8 cellular contexts compared by ENCODE assay signal in genomic region chr5:52948418-52949076, GRCh38. TPM values are rescaled to one million over a fixed set of nuclear protein-coding genes. Genes with fewer than 3 reads are reported as not detected.
DNase-seq lines count a peak whose midpoint lies in the region; ATAC-seq and TF ChIP-seq lines count a peak whose summit lies in the region.

No MANE protein-coding gene starts in this region.

- POLR2A ChIA-PET in CD4-positive, alpha-beta T cell (lab: Charles Lee), result interaction anchor here (0.5 to 1.4 kb wide), 6 partner anchors 10 to 161 kb away, joined by 3 to 4 read pairs (median 3); partner anchors contain the start of gene MOCS2

- no peak overlapping the region for H3K4me3 Mint-ChIP-seq in CD4-positive, alpha-beta T cell
- no peak overlapping the region for H3K4me3 Mint-ChIP-seq in mesothelial cell of epicardium

- TF ChIP-seq CTCF in CD4-positive, alpha-beta T cell (IDR thresholded peaks at IDR 0.05), result peak; percentile 75
- TF ChIP-seq CTCF in mesothelial cell of epicardium (IDR thresholded peaks at IDR 0.05; ENCODE audit: unreplicated experiment), result peak; percentile 52

- H3K9me3 Mint-ChIP-seq in CD4-positive, alpha-beta T cell, result no peaks in the 10 kb centered on the region
- H3K9me3 Mint-ChIP-seq in mesothelial cell of epicardium, result no peaks in the 10 kb centered on the region

- no peaks in the 10 kb centered on the region for H3K27me3 ChIP-seq in CD4-positive, alpha-beta T cell (ENCODE audit: control insufficient read depth, insufficient read depth, low read length)

- peaks cover 10% of the 10 kb centered on the region for H3K4me1 Mint-ChIP-seq in CD4-positive, alpha-beta T cell (ENCODE audit: low read depth)
- peaks cover 2% of the 10 kb centered on the region for H3K4me1 Mint-ChIP-seq in mesothelial cell of epicardium

- CTCF ChIA-PET in CD4-positive, alpha-beta T cell (lab: Charles Lee), result interaction anchor here (0.5 to 2.5 kb wide), 12 partner anchors 9 to 1280 kb away, joined by 3 to 35 read pairs (median 4); no protein-coding TSS in a partner anchor

- peak; percentile 100 for ATAC-seq in CD4-positive, alpha-beta T cell (ENCODE audit: poor library complexity)
- peak; percentile 98 for ATAC-seq in GM19324 (IDR thresholded peaks at IDR 0.05; ENCODE audit: low FRiP score, unreplicated experiment)
- peak; percentile 100 for ATAC-seq in HG03354 (IDR thresholded peaks at IDR 0.05; ENCODE audit: poor library complexity, severe bottlenecking, unreplicated experiment)

- H3K27ac Mint-ChIP-seq in CD4-positive, alpha-beta T cell, result no peak overlapping the region
- no peak overlapping the region for H3K27ac Mint-ChIP-seq in mesothelial cell of epicardium

- no peaks in the 10 kb centered on the region for H3K36me3 Mint-ChIP-seq in CD4-positive, alpha-beta T cell (ENCODE audit: low read depth)
- no peaks in the 10 kb centered on the region for H3K36me3 Mint-ChIP-seq in mesothelial cell of epicardium

- no peaks in the 10 kb centered on the region for H3K9me3 ChIP-seq in CD4-positive, alpha-beta T cell (ENCODE audit: control insufficient read depth, low read length)

- DNase-seq in CD4-positive, alpha-beta T cell, result peak; percentile 25 to 54 (median 35)
- DNase-seq in NCI-H510A treated with DMSO at 0.1 percent for 48 hours (lab: John Stamatoyannopoulos, UW) (peak; percentile 33), mesothelial cell of epicardium (ENCODE audit: low spot score in 2 of 2, unreplicated experiment in 2 of 2) (peak in 1 of 2 experiments; percentile 42)
- peak; percentile 45 to 48 for DNase-seq in activated CD4-positive, alpha-beta T cell treated with anti-CD3 and anti-CD28 coated beads, Interleukin-2, amount 50 U/mL, for 4 hours
- peak; percentile 43 for DNase-seq in effector CD8-positive, alpha-beta T cell (lab: John Stamatoyannopoulos, UW)
- DNase-seq in stimulated activated CD8-positive, alpha-beta memory T cell treated with anti-CD3 and anti-CD28 coated beads, Interleukin-7, amount 100 ng/mL, for 4 hours (ENCODE audit: low read depth in 2 of 2), result peak; percentile 7 to 25

- H3K27me3 Mint-ChIP-seq in CD4-positive, alpha-beta T cell, result no peaks in the 10 kb centered on the region
- H3K27me3 Mint-ChIP-seq in mesothelial cell of epicardium (ENCODE audit: low read depth), result peaks cover 1% of the 10 kb centered on the region

- no peak overlapping the region for H3K27ac ChIP-seq in CD4-positive, alpha-beta T cell (ENCODE audit: low read depth, low read length)

- intact Hi-C loops in CD4-positive, alpha-beta T cell (cut with DNase I, micrococcal nuclease), result loop anchor here (1.0 to 5.0 kb wide), 4 partner anchors 148 to 1284 kb away; no protein-coding TSS in a partner anchor

RNA-seq across cellular contexts. Expression of gene ITGA2, which starts 40.6 kb away (rescaled TPM):
- total RNA-seq in CD4-positive, alpha-beta T cell, result under 1 TPM; 0.03 to 0.11 TPM
- total RNA-seq in mesothelial cell of epicardium, result 4.1 to 4.7 TPM (median 4.1 TPM) in 3 replicates
